In the genomic region with DNA sequence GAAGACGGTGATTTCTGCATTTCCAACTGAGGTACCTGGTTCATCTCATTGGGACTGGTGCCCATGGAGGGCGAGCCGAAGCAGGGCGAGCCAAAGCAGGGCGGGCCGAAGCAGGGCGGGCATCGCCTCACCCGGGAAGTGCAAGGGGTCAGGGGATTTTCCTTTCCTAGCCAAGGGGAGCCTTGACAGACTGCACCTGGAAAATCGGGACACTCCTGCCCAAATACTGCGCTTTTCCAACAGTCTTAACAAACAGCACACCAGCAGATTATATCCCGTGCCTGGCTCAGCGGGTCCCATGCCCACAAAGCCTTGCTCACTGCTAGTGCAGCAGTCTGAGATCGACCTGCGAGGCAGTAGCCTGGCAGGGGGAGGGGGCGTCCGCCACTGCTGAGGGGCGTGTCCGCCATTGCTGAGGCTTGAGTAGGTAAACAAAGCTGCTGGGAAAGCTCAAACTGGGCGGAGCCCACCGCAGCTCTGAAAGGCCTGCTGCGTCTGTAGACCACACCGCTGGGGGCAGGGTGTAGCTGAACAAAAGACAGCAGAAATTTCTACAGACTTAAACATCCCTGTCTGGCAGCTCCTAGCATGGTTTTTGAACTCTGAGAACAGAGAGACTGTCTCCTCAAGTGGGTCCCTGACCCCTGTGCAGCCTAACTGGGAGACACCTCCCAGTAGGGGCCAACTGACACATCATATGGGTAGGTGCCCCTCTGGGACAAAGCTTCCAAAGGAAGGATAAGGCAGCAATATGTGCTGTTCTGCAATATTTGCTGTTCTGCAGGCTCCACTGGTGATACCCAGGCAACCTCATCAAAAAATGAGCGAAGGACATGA, we compare ENCODE assay signal across 1 cellular context.
TF ChIP-seq lines count a peak whose summit lies in the region.

No MANE protein-coding gene starts in this region.

TF ChIP-seq in HepG2, 621 proteins besides CTCF, POLR2A, EP300 and RAD21 (continued from another document and continues in another):
- TF ChIP-seq, protein P1, sequence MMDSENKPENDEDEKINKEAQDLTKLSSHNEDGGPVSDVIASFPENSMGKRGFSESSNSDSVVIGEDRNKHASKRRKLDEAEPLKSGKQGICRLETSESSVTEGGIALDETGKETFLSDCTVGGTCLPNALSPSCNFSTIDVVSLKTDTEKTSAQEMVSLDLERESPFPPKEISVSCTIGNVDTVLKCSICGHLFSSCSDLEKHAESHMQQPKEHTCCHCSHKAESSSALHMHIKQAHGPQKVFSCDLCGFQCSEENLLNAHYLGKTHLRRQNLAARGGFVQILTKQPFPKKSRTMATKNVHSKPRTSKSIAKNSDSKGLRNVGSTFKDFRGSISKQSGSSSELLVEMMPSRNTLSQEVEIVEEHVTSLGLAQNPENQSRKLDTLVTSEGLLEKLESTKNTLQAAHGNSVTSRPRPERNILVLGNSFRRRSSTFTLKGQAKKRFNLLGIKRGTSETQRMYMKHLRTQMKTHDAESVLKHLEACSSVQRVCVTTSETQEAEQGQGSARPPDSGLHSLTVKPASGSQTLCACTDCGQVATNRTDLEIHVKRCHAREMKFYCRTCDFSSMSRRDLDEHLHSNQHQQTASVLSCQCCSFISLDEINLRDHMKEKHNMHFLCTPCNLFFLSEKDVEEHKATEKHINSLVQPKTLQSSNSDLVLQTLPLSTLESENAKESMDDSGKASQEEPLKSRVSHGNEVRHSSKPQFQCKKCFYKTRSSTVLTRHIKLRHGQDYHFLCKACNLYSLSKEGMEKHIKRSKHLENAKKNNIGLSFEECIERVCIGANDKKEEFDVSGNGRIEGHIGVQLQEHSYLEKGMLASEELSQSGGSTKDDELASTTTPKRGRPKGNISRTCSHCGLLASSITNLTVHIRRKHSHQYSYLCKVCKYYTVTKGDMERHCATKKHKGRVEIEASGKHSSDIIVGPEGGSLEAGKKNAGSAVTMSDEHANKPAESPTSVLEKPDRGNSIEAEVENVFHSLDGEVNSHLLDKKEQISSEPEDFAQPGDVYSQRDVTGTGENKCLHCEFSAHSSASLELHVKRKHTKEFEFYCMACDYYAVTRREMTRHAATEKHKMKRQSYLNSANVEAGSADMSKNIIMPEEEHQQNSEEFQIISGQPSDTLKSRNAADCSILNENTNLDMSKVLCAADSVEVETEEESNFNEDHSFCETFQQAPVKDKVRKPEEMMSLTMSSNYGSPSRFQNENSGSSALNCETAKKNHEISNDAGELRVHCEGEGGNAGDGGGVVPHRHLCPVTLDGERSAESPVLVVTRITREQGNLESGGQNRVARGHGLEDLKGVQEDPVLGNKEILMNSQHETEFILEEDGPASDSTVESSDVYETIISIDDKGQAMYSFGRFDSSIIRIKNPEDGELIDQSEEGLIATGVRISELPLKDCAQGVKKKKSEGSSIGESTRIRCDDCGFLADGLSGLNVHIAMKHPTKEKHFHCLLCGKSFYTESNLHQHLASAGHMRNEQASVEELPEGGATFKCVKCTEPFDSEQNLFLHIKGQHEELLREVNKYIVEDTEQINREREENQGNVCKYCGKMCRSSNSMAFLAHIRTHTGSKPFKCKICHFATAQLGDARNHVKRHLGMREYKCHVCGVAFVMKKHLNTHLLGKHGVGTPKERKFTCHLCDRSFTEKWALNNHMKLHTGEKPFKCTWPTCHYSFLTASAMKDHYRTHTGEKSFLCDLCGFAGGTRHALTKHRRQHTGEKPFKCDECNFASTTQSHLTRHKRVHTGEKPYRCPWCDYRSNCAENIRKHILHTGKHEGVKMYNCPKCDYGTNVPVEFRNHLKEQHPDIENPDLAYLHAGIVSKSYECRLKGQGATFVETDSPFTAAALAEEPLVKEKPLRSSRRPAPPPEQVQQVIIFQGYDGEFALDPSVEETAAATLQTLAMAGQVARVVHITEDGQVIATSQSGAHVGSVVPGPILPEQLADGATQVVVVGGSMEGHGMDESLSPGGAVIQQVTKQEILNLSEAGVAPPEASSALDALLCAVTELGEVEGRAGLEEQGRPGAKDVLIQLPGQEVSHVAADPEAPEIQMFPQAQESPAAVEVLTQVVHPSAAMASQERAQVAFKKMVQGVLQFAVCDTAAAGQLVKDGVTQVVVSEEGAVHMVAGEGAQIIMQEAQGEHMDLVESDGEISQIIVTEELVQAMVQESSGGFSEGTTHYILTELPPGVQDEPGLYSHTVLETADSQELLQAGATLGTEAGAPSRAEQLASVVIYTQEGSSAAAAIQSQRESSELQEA (CRISPR knock-in tag; IDR thresholded peaks at IDR 0.05; ENCODE audit: not compliant biosample characterization): peak; percentile 64
- TF ChIP-seq AKAP8 (CRISPR knock-in tag; IDR thresholded peaks at IDR 0.05) (no peak), ZNF550 (CRISPR knock-in tag; IDR thresholded peaks at IDR 0.05; ENCODE audit: borderline replicate concordance) (peak; percentile 13; the same call in 1 of the 2 replicates), SOX6 (IDR thresholded peaks at IDR 0.05) (no peak), SOX6 (CRISPR knock-in tag; IDR thresholded peaks at IDR 0.05) (peak; percentile 82), CREB1 (IDR thresholded peaks at IDR 0.05) (no peak), CREB1 (CRISPR knock-in tag; IDR thresholded peaks at IDR 0.05) (no peak), NFRKB (IDR thresholded peaks at IDR 0.05) (no peak), CHCHD3 (CRISPR knock-in tag; IDR thresholded peaks at IDR 0.05) (no peak), LCORL (IDR thresholded peaks at IDR 0.05) (no peak), LCORL (CRISPR knock-in tag; IDR thresholded peaks at IDR 0.05) (no peak; the same call in 1 of the 2 replicates), ZNF761 (CRISPR knock-in tag; conservative IDR thresholded peaks at IDR 0.05) (no peak), RELA (CRISPR knock-in tag; IDR thresholded peaks at IDR 0.05) (peak; percentile 54; the same call in 1 of the 2 replicates), ZBTB38 (CRISPR knock-in tag; IDR thresholded peaks at IDR 0.05) (peak; percentile 98), ARNTL (CRISPR knock-in tag; IDR thresholded peaks at IDR 0.05) (no peak), ZNF772 (CRISPR knock-in tag; IDR thresholded peaks at IDR 0.05) (peak; percentile 63; the same call in 1 of the 2 replicates), ZNF672 (CRISPR knock-in tag; IDR thresholded peaks at IDR 0.05) (no peak), SMAD3 (CRISPR knock-in tag; IDR thresholded peaks at IDR 0.05) (peak; percentile 68; the same call in 1 of the 2 replicates), ZNF7 (CRISPR knock-in tag; IDR thresholded peaks at IDR 0.05) (peak; percentile 9; the same call in 1 of the 2 replicates), PCBP2 (optimal IDR thresholded peaks at IDR 0.05; ENCODE audit: low read depth, low read length, poor library complexity, severe bottlenecking) (no peak), ZNF598 (CRISPR knock-in tag; IDR thresholded peaks at IDR 0.05; ENCODE audit: borderline replicate concordance) (peak; percentile 71; the same call in 1 of the 2 replicates), ATF1 (CRISPR knock-in tag; IDR thresholded peaks at IDR 0.05) (no peak), AHR (CRISPR knock-in tag; IDR thresholded peaks at IDR 0.05) (peak; percentile 24; the same call in 1 of the 2 replicates), RFX1 (IDR thresholded peaks at IDR 0.05) (no peak), ZC3H13 (CRISPR knock-in tag; IDR thresholded peaks at IDR 0.05) (no peak; the same call in 1 of the 2 replicates), JUN (CRISPR knock-in tag; IDR thresholded peaks at IDR 0.05) (no peak), ZNF547 (CRISPR knock-in tag; IDR thresholded peaks at IDR 0.05) (peak; percentile 64; the same call in 1 of the 2 replicates), ZNF558 (CRISPR knock-in tag; IDR thresholded peaks at IDR 0.05; ENCODE audit: borderline replicate concordance) (no peak)
- TF ChIP-seq, protein P2, sequence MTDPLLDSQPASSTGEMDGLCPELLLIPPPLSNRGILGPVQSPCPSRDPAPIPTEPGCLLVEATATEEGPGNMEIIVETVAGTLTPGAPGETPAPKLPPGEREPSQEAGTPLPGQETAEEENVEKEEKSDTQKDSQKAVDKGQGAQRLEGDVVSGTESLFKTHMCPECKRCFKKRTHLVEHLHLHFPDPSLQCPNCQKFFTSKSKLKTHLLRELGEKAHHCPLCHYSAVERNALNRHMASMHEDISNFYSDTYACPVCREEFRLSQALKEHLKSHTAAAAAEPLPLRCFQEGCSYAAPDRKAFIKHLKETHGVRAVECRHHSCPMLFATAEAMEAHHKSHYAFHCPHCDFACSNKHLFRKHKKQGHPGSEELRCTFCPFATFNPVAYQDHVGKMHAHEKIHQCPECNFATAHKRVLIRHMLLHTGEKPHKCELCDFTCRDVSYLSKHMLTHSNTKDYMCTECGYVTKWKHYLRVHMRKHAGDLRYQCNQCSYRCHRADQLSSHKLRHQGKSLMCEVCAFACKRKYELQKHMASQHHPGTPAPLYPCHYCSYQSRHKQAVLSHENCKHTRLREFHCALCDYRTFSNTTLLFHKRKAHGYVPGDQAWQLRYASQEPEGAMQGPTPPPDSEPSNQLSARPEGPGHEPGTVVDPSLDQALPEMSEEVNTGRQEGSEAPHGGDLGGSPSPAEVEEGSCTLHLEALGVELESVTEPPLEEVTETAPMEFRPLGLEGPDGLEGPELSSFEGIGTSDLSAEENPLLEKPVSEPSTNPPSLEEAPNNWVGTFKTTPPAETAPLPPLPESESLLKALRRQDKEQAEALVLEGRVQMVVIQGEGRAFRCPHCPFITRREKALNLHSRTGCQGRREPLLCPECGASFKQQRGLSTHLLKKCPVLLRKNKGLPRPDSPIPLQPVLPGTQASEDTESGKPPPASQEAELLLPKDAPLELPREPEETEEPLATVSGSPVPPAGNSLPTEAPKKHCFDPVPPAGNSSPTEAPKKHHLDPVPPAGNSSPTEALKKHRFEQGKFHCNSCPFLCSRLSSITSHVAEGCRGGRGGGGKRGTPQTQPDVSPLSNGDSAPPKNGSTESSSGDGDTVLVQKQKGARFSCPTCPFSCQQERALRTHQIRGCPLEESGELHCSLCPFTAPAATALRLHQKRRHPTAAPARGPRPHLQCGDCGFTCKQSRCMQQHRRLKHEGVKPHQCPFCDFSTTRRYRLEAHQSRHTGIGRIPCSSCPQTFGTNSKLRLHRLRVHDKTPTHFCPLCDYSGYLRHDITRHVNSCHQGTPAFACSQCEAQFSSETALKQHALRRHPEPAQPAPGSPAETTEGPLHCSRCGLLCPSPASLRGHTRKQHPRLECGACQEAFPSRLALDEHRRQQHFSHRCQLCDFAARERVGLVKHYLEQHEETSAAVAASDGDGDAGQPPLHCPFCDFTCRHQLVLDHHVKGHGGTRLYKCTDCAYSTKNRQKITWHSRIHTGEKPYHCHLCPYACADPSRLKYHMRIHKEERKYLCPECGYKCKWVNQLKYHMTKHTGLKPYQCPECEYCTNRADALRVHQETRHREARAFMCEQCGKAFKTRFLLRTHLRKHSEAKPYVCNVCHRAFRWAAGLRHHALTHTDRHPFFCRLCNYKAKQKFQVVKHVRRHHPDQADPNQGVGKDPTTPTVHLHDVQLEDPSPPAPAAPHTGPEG (CRISPR knock-in tag; IDR thresholded peaks at IDR 0.05): 0 out of 2 replicates have a peak, but pooled peaks have one; percentile 2
- TF ChIP-seq, protein P3, sequence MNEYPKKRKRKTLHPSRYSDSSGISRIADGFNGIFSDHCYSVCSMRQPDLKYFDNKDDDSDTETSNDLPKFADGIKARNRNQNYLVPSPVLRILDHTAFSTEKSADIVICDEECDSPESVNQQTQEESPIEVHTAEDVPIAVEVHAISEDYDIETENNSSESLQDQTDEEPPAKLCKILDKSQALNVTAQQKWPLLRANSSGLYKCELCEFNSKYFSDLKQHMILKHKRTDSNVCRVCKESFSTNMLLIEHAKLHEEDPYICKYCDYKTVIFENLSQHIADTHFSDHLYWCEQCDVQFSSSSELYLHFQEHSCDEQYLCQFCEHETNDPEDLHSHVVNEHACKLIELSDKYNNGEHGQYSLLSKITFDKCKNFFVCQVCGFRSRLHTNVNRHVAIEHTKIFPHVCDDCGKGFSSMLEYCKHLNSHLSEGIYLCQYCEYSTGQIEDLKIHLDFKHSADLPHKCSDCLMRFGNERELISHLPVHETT (CRISPR knock-in tag; conservative IDR thresholded peaks at IDR 0.05): 0 out of 2 replicates have a peak, but pooled peaks have one; percentile 67
- TF ChIP-seq, protein P4, sequence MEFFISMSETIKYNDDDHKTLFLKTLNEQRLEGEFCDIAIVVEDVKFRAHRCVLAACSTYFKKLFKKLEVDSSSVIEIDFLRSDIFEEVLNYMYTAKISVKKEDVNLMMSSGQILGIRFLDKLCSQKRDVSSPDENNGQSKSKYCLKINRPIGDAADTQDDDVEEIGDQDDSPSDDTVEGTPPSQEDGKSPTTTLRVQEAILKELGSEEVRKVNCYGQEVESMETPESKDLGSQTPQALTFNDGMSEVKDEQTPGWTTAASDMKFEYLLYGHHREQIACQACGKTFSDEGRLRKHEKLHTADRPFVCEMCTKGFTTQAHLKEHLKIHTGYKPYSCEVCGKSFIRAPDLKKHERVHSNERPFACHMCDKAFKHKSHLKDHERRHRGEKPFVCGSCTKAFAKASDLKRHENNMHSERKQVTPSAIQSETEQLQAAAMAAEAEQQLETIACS (CRISPR knock-in tag; IDR thresholded peaks at IDR 0.05): no peak
- TF ChIP-seq, protein P5, sequence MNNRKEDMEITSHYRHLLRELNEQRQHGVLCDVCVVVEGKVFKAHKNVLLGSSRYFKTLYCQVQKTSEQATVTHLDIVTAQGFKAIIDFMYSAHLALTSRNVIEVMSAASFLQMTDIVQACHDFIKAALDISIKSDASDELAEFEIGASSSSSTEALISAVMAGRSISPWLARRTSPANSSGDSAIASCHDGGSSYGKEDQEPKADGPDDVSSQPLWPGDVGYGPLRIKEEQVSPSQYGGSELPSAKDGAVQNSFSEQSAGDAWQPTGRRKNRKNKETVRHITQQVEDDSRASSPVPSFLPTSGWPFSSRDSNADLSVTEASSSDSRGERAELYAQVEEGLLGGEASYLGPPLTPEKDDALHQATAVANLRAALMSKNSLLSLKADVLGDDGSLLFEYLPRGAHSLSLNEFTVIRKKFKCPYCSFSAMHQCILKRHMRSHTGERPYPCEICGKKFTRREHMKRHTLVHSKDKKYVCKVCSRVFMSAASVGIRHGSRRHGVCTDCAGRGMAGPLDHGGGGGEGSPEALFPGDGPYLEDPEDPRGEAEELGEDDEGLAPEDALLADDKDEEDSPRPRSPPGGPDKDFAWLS (CRISPR knock-in tag; IDR thresholded peaks at IDR 0.05; ENCODE audit: borderline replicate concordance): no peak
- TF ChIP-seq, protein P6, sequence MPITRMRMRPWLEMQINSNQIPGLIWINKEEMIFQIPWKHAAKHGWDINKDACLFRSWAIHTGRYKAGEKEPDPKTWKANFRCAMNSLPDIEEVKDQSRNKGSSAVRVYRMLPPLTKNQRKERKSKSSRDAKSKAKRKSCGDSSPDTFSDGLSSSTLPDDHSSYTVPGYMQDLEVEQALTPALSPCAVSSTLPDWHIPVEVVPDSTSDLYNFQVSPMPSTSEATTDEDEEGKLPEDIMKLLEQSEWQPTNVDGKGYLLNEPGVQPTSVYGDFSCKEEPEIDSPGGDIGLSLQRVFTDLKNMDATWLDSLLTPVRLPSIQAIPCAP (CRISPR knock-in tag; IDR thresholded peaks at IDR 0.05; ENCODE audit: low read depth): no peak
